1 cellular context compared by ENCODE assay signal in the genomic region with DNA sequence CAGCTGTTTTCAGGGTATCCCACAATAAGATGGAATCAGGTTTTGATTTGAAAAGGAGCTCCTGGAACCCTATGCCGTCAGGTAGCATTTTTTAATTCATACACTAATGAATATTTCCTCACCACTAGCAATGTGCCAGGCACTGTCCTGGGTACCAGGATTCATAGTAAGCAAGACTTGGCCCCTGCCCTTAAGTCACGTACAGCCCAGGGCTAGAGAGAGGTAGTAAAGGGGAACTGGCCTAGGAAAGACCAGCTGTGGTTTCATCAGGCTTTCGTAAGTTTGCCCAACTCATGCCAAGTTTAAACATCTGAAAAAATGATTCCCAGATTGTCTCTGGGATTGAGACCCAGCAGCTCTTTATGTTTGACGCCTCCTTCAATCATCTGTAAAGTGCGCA.
TF ChIP-seq lines count a peak whose summit lies in the region.

No MANE protein-coding gene starts in this region.

TF ChIP-seq in GM23338, 12 proteins besides CTCF, POLR2A, EP300 and RAD21:
- TF ChIP-seq POLR2AphosphoS5 (IDR thresholded peaks at IDR 0.05; ENCODE audit: low read depth) (no peak), CREB1 (CRISPR knock-in tag; IDR thresholded peaks at IDR 0.05; ENCODE audit: low read depth) (no peak), ZNF331 (CRISPR knock-in tag; IDR thresholded peaks at IDR 0.05; ENCODE audit: low read depth) (no peak), ZNF114 (CRISPR knock-in tag; IDR thresholded peaks at IDR 0.05) (no peak), JUNB (IDR thresholded peaks at IDR 0.05; ENCODE audit: unreplicated experiment) (no peak), EZH2 (IDR thresholded peaks at IDR 0.05; ENCODE audit: low read depth, unreplicated experiment) (no peak), EZH2phosphoT487 (IDR thresholded peaks at IDR 0.05; ENCODE audit: unreplicated experiment) (no peak), STAT1 (IDR thresholded peaks at IDR 0.05; ENCODE audit: unreplicated experiment) (no peak), NANOG (IDR thresholded peaks at IDR 0.05; ENCODE audit: borderline replicate concordance) (no peak)
- TF ChIP-seq, protein P1, sequence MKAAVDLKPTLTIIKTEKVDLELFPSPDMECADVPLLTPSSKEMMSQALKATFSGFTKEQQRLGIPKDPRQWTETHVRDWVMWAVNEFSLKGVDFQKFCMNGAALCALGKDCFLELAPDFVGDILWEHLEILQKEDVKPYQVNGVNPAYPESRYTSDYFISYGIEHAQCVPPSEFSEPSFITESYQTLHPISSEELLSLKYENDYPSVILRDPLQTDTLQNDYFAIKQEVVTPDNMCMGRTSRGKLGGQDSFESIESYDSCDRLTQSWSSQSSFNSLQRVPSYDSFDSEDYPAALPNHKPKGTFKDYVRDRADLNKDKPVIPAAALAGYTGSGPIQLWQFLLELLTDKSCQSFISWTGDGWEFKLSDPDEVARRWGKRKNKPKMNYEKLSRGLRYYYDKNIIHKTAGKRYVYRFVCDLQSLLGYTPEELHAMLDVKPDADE (IDR thresholded peaks at IDR 0.05), result no peak
- TF ChIP-seq, protein P2, sequence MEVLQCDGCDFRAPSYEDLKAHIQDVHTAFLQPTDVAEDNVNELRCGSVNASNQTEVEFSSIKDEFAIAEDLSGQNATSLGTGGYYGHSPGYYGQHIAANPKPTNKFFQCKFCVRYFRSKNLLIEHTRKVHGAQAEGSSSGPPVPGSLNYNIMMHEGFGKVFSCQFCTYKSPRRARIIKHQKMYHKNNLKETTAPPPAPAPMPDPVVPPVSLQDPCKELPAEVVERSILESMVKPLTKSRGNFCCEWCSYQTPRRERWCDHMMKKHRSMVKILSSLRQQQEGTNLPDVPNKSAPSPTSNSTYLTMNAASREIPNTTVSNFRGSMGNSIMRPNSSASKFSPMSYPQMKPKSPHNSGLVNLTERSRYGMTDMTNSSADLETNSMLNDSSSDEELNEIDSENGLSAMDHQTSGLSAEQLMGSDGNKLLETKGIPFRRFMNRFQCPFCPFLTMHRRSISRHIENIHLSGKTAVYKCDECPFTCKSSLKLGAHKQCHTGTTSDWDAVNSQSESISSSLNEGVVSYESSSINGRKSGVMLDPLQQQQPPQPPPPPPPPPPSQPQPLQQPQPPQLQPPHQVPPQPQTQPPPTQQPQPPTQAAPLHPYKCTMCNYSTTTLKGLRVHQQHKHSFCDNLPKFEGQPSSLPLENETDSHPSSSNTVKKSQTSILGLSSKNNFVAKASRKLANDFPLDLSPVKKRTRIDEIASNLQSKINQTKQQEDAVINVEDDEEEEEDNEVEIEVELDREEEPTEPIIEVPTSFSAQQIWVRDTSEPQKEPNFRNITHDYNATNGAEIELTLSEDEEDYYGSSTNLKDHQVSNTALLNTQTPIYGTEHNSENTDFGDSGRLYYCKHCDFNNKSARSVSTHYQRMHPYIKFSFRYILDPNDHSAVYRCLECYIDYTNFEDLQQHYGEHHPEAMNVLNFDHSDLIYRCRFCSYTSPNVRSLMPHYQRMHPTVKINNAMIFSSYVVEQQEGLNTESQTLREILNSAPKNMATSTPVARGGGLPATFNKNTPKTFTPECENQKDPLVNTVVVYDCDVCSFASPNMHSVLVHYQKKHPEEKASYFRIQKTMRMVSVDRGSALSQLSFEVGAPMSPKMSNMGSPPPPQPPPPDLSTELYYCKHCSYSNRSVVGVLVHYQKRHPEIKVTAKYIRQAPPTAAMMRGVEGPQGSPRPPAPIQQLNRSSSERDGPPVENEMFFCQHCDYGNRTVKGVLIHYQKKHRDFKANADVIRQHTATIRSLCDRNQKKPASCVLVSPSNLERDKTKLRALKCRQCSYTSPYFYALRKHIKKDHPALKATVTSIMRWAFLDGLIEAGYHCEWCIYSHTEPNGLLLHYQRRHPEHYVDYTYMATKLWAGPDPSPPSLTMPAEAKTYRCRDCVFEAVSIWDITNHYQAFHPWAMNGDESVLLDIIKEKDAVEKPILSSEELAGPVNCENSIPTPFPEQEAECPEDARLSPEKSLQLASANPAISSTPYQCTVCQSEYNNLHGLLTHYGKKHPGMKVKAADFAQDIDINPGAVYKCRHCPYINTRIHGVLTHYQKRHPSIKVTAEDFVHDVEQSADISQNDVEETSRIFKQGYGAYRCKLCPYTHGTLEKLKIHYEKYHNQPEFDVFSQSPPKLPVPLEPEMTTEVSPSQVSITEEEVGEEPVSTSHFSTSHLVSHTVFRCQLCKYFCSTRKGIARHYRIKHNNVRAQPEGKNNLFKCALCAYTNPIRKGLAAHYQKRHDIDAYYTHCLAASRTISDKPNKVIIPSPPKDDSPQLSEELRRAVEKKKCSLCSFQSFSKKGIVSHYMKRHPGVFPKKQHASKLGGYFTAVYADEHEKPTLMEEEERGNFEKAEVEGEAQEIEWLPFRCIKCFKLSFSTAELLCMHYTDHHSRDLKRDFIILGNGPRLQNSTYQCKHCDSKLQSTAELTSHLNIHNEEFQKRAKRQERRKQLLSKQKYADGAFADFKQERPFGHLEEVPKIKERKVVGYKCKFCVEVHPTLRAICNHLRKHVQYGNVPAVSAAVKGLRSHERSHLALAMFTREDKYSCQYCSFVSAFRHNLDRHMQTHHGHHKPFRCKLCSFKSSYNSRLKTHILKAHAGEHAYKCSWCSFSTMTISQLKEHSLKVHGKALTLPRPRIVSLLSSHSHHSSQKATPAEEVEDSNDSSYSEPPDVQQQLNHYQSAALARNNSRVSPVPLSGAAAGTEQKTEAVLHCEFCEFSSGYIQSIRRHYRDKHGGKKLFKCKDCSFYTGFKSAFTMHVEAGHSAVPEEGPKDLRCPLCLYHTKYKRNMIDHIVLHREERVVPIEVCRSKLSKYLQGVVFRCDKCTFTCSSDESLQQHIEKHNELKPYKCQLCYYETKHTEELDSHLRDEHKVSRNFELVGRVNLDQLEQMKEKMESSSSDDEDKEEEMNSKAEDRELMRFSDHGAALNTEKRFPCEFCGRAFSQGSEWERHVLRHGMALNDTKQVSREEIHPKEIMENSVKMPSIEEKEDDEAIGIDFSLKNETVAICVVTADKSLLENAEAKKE (CRISPR knock-in tag; IDR thresholded peaks at IDR 0.05), result no peak
- TF ChIP-seq, protein P3, sequence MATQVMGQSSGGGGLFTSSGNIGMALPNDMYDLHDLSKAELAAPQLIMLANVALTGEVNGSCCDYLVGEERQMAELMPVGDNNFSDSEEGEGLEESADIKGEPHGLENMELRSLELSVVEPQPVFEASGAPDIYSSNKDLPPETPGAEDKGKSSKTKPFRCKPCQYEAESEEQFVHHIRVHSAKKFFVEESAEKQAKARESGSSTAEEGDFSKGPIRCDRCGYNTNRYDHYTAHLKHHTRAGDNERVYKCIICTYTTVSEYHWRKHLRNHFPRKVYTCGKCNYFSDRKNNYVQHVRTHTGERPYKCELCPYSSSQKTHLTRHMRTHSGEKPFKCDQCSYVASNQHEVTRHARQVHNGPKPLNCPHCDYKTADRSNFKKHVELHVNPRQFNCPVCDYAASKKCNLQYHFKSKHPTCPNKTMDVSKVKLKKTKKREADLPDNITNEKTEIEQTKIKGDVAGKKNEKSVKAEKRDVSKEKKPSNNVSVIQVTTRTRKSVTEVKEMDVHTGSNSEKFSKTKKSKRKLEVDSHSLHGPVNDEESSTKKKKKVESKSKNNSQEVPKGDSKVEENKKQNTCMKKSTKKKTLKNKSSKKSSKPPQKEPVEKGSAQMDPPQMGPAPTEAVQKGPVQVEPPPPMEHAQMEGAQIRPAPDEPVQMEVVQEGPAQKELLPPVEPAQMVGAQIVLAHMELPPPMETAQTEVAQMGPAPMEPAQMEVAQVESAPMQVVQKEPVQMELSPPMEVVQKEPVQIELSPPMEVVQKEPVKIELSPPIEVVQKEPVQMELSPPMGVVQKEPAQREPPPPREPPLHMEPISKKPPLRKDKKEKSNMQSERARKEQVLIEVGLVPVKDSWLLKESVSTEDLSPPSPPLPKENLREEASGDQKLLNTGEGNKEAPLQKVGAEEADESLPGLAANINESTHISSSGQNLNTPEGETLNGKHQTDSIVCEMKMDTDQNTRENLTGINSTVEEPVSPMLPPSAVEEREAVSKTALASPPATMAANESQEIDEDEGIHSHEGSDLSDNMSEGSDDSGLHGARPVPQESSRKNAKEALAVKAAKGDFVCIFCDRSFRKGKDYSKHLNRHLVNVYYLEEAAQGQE (IDR thresholded peaks at IDR 0.05; ENCODE audit: unreplicated experiment), result no peak
TF ChIP-seq in GM23338: peak in this region for 0.
